ENCODE assay signal across 2 cellular contexts in the genomic region with DNA sequence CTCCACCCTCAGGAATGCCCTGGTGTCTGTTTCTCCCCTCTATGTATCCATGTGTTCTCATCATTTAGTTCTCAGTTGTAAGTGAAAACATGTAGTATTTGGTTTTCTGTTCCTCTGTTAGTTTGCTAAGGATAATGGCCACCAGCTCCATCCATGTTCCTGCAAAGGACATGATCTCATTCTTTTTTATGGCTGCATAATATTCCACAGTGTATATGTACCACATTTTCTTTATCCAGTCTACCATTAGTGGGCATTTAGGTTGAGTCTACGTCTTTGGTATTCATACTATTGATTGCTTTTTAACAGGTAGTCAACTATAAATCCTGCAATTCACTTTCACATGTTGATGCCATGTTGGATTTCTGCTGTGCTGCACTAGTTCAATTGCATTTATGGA. TPM values are rescaled to one million over a fixed set of nuclear protein-coding genes. Genes with fewer than 3 reads are reported as not detected.
"Had no signal": no experiment of that assay in that cellular context is flagged by ENCODE, and none has a peak within 500 bp of the region (broad histone marks: within the 10 kb centered on the region; RNA-seq: fewer than 3 reads in every experiment).

No MANE protein-coding gene starts in this region.

RNA-seq across cellular contexts. Expression of a gene that starts 39.9 kb away (rescaled TPM):
- total RNA-seq: endothelial cell of umbilical vein, fibroblast of villous mesenchyme had no signal
